Comparison of ENCODE assay signal across 1 cellular context in genomic region chr1:25918615-25919014, GRCh38.
TF ChIP-seq lines count a peak whose summit lies in the region.

No MANE protein-coding gene starts in this region.

TF ChIP-seq in GM23338, 12 proteins besides CTCF, POLR2A, EP300 and RAD21 (continued from another document):
- no peak for TF ChIP-seq ZNF462 (CRISPR knock-in tag; IDR thresholded peaks at IDR 0.05)
- TF ChIP-seq POLR2AphosphoS5 (IDR thresholded peaks at IDR 0.05; ENCODE audit: low read depth) = no peak
- no peak for TF ChIP-seq EZH2phosphoT487 (IDR thresholded peaks at IDR 0.05; ENCODE audit: unreplicated experiment)
- TF ChIP-seq CREB1 (CRISPR knock-in tag; IDR thresholded peaks at IDR 0.05; ENCODE audit: low read depth) = no peak
- no peak for TF ChIP-seq ZNF331 (CRISPR knock-in tag; IDR thresholded peaks at IDR 0.05; ENCODE audit: low read depth)
- no peak for TF ChIP-seq ETS1 (IDR thresholded peaks at IDR 0.05)
- TF ChIP-seq JUNB (IDR thresholded peaks at IDR 0.05; ENCODE audit: unreplicated experiment) = no peak
